8 cellular contexts compared by ENCODE assay signal in the genomic region with DNA sequence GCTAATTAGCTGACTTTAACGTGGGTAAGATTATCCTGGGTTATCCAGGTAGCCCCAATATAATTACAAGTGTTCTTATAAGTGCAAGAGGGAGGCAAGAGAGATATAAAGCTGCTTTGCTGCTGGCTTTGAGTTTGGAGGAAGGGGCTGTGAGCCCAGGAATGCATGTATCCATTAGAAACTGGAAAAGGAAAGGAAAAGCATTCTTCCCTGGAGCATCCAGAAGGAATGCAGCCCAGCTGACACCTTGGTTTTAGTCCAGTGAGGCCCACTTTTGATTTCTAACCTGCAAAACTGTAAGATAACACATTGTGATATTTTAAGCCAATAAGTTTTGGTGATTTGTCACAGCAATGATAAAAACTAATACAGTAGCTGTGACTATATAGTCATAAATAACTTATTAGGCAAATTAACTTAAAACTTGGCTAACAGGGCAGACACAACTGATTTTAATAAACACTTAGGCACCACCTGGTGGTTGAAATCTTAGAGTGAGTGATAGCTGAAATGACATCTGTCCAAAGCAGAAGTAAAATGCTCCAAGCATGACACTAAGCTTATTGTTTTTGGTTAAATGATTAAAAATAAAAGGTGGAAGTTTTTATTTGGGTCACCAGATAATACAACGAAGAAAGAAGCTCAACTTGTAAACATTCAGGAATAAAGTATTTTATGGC. TPM values are rescaled to one million over a fixed set of nuclear protein-coding genes. Genes with fewer than 3 reads are reported as not detected.
A peak's percentile ranks its signal among the peaks of the same experiment; 100 is the strongest.
DNase-seq lines count a peak whose midpoint lies in the region; ATAC-seq, FAIRE-seq and TF ChIP-seq lines count a peak whose summit lies in the region.

No MANE protein-coding gene starts in this region.

- peak; percentile 30; the same call in 1 of the 2 replicates for TF ChIP-seq CTCF in Panc1 (IDR thresholded peaks at IDR 0.05)
- TF ChIP-seq CTCF in kidney (IDR thresholded peaks at IDR 0.05; ENCODE audit: borderline replicate concordance, extremely low read depth, insufficient read depth): peak; percentile 55

- H3K27ac ChIP-seq in Panc1 (ENCODE audit: low read length) (no peak overlapping the region), kidney (ENCODE audit: low read depth in 2 of 2, low read length in 2 of 2) (no peak overlapping the region)

- intact Hi-C loops in Panc1 (cut with micrococcal nuclease; ENCODE audit: unreplicated experiment): loop anchor here (2.0 to 10.0 kb wide), 2 partner anchors 103 to 319 kb away; no protein-coding TSS in a partner anchor
- intact Hi-C loops in kidney (cut with DNase I): no loop called here

- H3K9me3 ChIP-seq in Panc1 (ENCODE audit: control insufficient read depth, insufficient read depth, low read depth, low read length): no peaks in the 10 kb centered on the region
- H3K9me3 ChIP-seq in kidney (ENCODE audit: control insufficient read depth in 1 of 2, low read length in 2 of 2): no peaks in the 10 kb centered on the region

- ATAC-seq in GM18502 (IDR thresholded peaks at IDR 0.05; ENCODE audit: poor library complexity, unreplicated experiment): peak; percentile 77
- ATAC-seq in HG03103 (IDR thresholded peaks at IDR 0.05; ENCODE audit: low read depth, unreplicated experiment): peak; percentile 74
- peak; percentile 65; the same call in 1 of the 2 replicates for ATAC-seq in Panc1

- H3K4me1 ChIP-seq in Panc1 (ENCODE audit: control insufficient read depth, insufficient read depth, low read length): no peaks in the 10 kb centered on the region
- H3K4me1 ChIP-seq in kidney (ENCODE audit: control insufficient read depth in 1 of 2, insufficient read depth in 1 of 2, low read depth in 1 of 2, low read length in 2 of 2): no peaks in the 10 kb centered on the region

- CTCF ChIA-PET in Panc1 (lab: Charles Lee): interaction anchor here (1.2 kb wide), 1 partner anchor 103 kb away, joined by 6 read pairs; no protein-coding TSS in a partner anchor

- no TSS peak for BruUV-seq in Panc1 (replicated peaks; lab: Mats Ljungman, UMichigan)

- POLR2A ChIA-PET in Panc1 (lab: Charles Lee): no interaction called here

- H3K4me3 ChIP-seq in Panc1 (ENCODE audit: low read depth in 2 of 2, low read length in 2 of 2): no peak overlapping the region
- no peak overlapping the region for H3K4me3 ChIP-seq in kidney (ENCODE audit: low read length in 2 of 2)

- in situ Hi-C loops in ACHN (cut with HindIII; ENCODE audit: low pct_ligation_motif_present, low pct_unique_long_range_greater_than_20kb, low sequenced_read_pairs): no loop called here
- in situ Hi-C loops in Panc1 (cut with HindIII; ENCODE audit: low pct_unique_long_range_greater_than_20kb, low sequenced_read_pairs): no loop called here

- H3K9ac ChIP-seq in kidney (ENCODE audit: low read length in 2 of 2): no peak overlapping the region

- H3K36me3 ChIP-seq in Panc1 (ENCODE audit: control insufficient read depth, insufficient read depth, low read length) (no peaks in the 10 kb centered on the region), kidney (ENCODE audit: control insufficient read depth in 1 of 2, insufficient read depth in 2 of 2, low read length in 2 of 2) (no peaks in the 10 kb centered on the region)

- DNase-seq in ACHN: peak; percentile 39
- DNase-seq in Panc1 (ENCODE audit: low read depth, low spot score): no peak
- DNase-seq in kidney: no peak
- no peak for DNase-seq in HK-2 (ENCODE audit: unreplicated experiment)
- no peak for DNase-seq in NCI-H187 treated with DMSO at 0.1 percent for 48 hours (lab: John Stamatoyannopoulos, UW)
- no peak for DNase-seq in stimulated activated CD4-positive, alpha-beta T cell treated with anti-CD3 and anti-CD28 coated beads, Interleukin-4, amount 100 ng/mL, for 4 hours

- no peaks in the 10 kb centered on the region for H3K27me3 ChIP-seq in Panc1 (ENCODE audit: control insufficient read depth, insufficient read depth, low read length)

- peak; percentile 50 for FAIRE-seq in kidney (lab: Jason Lieb, UNC)

RNA-seq across cellular contexts. Expression of gene ADGRF4, which starts 35.6 kb away (rescaled TPM):
- total RNA-seq in Panc1 (2021; ENCODE audit: unreplicated experiment) (0.10 TPM), kidney (not detected)
- not detected for polyA plus RNA-seq in Panc1 (2012; ENCODE audit: insufficient read length)
- polyA plus RNA-seq in kidney (ENCODE audit: insufficient read depth, low read depth, low replicate concordance): not detected

RNA-seq across cellular contexts. Expression of gene OPN5, which starts 47.8 kb away (rescaled TPM):
- total RNA-seq in Panc1 (2021; ENCODE audit: unreplicated experiment) (not detected), kidney (0.16 TPM)
- polyA plus RNA-seq in Panc1 (2012; ENCODE audit: insufficient read length): not detected
- not detected for polyA plus RNA-seq in kidney (ENCODE audit: insufficient read depth, low read depth, low replicate concordance)
